ENCODE assay signal across 1 cellular context in the genomic region with DNA sequence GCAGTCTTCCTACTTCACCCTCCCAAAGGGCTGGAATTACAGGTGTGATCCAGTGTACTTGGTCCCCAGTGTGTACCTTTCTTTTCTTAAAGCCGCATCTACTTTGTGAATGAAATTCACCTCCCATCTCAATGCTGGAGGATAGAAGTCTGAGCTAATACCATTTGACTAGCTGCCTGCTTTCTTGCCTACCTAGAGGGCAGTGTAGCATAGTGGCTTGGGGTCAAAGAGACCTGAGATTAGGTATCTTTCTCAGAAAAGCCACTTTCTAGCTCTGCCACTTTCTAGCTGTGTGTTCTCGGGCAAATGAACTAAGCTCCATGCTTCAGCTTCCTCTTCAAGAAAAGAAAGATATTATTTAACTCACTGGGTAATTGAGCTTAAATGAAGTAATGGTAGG.
TF ChIP-seq lines count a peak whose summit lies in the region.

No MANE protein-coding gene starts in this region.

TF ChIP-seq in GM12878, 131 proteins besides CTCF, POLR2A, EP300 and RAD21 (continued from another document):
- TF ChIP-seq, protein P1, sequence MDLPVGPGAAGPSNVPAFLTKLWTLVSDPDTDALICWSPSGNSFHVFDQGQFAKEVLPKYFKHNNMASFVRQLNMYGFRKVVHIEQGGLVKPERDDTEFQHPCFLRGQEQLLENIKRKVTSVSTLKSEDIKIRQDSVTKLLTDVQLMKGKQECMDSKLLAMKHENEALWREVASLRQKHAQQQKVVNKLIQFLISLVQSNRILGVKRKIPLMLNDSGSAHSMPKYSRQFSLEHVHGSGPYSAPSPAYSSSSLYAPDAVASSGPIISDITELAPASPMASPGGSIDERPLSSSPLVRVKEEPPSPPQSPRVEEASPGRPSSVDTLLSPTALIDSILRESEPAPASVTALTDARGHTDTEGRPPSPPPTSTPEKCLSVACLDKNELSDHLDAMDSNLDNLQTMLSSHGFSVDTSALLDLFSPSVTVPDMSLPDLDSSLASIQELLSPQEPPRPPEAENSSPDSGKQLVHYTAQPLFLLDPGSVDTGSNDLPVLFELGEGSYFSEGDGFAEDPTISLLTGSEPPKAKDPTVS (IDR thresholded peaks at IDR 0.05; ENCODE audit: low read depth, low read length) = no peak
- TF ChIP-seq RAD51 (IDR thresholded peaks at IDR 0.05) = no peak
- no peak for TF ChIP-seq FOXK2 (IDR thresholded peaks at IDR 0.05)
- TF ChIP-seq, protein P2, sequence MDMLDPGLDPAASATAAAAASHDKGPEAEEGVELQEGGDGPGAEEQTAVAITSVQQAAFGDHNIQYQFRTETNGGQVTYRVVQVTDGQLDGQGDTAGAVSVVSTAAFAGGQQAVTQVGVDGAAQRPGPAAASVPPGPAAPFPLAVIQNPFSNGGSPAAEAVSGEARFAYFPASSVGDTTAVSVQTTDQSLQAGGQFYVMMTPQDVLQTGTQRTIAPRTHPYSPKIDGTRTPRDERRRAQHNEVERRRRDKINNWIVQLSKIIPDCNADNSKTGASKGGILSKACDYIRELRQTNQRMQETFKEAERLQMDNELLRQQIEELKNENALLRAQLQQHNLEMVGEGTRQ (IDR thresholded peaks at IDR 0.05; ENCODE audit: borderline replicate concordance, low read depth, low read length) = no peak
- TF ChIP-seq, protein P3, sequence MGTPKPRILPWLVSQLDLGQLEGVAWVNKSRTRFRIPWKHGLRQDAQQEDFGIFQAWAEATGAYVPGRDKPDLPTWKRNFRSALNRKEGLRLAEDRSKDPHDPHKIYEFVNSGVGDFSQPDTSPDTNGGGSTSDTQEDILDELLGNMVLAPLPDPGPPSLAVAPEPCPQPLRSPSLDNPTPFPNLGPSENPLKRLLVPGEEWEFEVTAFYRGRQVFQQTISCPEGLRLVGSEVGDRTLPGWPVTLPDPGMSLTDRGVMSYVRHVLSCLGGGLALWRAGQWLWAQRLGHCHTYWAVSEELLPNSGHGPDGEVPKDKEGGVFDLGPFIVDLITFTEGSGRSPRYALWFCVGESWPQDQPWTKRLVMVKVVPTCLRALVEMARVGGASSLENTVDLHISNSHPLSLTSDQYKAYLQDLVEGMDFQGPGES (IDR thresholded peaks at IDR 0.05) = no peak
- TF ChIP-seq, protein P4, sequence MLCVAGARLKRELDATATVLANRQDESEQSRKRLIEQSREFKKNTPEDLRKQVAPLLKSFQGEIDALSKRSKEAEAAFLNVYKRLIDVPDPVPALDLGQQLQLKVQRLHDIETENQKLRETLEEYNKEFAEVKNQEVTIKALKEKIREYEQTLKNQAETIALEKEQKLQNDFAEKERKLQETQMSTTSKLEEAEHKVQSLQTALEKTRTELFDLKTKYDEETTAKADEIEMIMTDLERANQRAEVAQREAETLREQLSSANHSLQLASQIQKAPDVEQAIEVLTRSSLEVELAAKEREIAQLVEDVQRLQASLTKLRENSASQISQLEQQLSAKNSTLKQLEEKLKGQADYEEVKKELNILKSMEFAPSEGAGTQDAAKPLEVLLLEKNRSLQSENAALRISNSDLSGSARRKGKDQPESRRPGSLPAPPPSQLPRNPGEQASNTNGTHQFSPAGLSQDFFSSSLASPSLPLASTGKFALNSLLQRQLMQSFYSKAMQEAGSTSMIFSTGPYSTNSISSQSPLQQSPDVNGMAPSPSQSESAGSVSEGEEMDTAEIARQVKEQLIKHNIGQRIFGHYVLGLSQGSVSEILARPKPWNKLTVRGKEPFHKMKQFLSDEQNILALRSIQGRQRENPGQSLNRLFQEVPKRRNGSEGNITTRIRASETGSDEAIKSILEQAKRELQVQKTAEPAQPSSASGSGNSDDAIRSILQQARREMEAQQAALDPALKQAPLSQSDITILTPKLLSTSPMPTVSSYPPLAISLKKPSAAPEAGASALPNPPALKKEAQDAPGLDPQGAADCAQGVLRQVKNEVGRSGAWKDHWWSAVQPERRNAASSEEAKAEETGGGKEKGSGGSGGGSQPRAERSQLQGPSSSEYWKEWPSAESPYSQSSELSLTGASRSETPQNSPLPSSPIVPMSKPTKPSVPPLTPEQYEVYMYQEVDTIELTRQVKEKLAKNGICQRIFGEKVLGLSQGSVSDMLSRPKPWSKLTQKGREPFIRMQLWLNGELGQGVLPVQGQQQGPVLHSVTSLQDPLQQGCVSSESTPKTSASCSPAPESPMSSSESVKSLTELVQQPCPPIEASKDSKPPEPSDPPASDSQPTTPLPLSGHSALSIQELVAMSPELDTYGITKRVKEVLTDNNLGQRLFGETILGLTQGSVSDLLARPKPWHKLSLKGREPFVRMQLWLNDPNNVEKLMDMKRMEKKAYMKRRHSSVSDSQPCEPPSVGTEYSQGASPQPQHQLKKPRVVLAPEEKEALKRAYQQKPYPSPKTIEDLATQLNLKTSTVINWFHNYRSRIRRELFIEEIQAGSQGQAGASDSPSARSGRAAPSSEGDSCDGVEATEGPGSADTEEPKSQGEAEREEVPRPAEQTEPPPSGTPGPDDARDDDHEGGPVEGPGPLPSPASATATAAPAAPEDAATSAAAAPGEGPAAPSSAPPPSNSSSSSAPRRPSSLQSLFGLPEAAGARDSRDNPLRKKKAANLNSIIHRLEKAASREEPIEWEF (IDR thresholded peaks at IDR 0.05; ENCODE audit: insufficient replicate concordance, low read depth, low read length) = no peak
- TF ChIP-seq BHLHE40 (IDR thresholded peaks at IDR 0.05; ENCODE audit: borderline replicate concordance in 1 of 2, low read depth in 2 of 2, low read length in 1 of 2) = no peak
- no peak for TF ChIP-seq ETV6 (conservative IDR thresholded peaks at IDR 0.05 in 1 of 2, IDR thresholded peaks at IDR 0.05 in 1 of 2; ENCODE audit: borderline replicate concordance in 1 of 2, low read depth in 1 of 2)
- TF ChIP-seq RFX5 (IDR thresholded peaks at IDR 0.05; ENCODE audit: low read depth, low read length) = no peak
- TF ChIP-seq, protein P5, sequence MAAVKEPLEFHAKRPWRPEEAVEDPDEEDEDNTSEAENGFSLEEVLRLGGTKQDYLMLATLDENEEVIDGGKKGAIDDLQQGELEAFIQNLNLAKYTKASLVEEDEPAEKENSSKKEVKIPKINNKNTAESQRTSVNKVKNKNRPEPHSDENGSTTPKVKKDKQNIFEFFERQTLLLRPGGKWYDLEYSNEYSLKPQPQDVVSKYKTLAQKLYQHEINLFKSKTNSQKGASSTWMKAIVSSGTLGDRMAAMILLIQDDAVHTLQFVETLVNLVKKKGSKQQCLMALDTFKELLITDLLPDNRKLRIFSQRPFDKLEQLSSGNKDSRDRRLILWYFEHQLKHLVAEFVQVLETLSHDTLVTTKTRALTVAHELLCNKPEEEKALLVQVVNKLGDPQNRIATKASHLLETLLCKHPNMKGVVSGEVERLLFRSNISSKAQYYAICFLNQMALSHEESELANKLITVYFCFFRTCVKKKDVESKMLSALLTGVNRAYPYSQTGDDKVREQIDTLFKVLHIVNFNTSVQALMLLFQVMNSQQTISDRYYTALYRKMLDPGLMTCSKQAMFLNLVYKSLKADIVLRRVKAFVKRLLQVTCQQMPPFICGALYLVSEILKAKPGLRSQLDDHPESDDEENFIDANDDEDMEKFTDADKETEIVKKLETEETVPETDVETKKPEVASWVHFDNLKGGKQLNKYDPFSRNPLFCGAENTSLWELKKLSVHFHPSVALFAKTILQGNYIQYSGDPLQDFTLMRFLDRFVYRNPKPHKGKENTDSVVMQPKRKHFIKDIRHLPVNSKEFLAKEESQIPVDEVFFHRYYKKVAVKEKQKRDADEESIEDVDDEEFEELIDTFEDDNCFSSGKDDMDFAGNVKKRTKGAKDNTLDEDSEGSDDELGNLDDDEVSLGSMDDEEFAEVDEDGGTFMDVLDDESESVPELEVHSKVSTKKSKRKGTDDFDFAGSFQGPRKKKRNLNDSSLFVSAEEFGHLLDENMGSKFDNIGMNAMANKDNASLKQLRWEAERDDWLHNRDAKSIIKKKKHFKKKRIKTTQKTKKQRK (IDR thresholded peaks at IDR 0.05; ENCODE audit: low read depth, low read length) = no peak
TF ChIP-seq in GM12878: peak in this region for 0.
